ENCODE assay signal across 7 cellular contexts in the genomic region with DNA sequence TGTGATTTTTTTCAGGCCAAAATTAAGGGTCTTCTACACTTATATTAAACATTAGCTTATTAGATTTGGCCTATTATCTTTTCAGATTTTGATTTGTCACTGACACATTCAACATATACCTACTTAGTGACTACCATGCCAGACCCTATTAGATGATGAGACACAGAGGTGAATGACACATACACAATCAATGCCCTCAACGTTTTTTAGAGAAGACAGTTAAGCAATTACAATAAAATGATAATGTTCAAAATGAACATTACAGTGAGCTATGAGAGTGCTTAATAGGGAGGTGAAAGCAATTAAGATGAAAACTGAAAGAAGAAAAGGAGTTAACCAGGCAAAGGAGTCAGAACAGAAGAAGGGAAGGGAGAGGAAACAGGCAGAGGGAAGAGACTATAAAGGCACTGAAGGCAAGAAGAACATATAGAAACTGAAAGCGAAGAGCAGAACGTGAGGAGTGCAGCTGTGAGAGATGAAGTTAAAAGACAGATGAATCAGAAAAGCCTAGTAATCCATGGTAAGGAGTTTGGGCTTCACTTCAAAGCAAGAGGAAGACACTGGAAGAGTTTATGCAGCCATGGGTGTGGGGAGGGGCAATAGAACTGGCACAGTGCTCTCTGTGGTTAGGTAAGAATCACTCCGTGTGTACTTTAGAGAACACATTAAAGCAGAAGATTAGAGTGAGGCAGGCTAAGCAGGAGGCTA.
DNase-seq lines count a peak whose midpoint lies in the region; ATAC-seq and TF ChIP-seq lines count a peak whose summit lies in the region.

No MANE protein-coding gene starts in this region.

- BruUV-seq in mammary epithelial cell (replicated peaks; lab: Mats Ljungman, UMichigan) = no TSS peak

- dilution Hi-C loops in mammary epithelial cell (cut with HindIII; ENCODE audit: low sequenced_read_pairs) = no loop called here

- peak overlapping the region; percentile 19; the same call in 1 of the 2 replicates for H3K9ac ChIP-seq in MM.1S (ENCODE audit: low read length)
- H3K9ac ChIP-seq in mammary epithelial cell (ENCODE audit: insufficient read depth, low read length) = no peak overlapping the region

- H3K79me2 ChIP-seq in MM.1S (ENCODE audit: low read length) (no peaks in the 10 kb centered on the region), mammary epithelial cell (ENCODE audit: insufficient read depth, low read length) (no peaks in the 10 kb centered on the region)

- H2AFZ ChIP-seq in MM.1S (ENCODE audit: low read length) (peak overlapping the region; percentile 7; the same call in 1 of the 2 replicates), mammary epithelial cell (ENCODE audit: low read depth, low read length) (peak overlapping the region; percentile 55)

- H3K9me3 ChIP-seq in MM.1S (replicated peaks; ENCODE audit: insufficient read depth, low read length) (no peaks in the 10 kb centered on the region), mammary epithelial cell (replicated peaks; ENCODE audit: insufficient read depth, low read length) (no peaks in the 10 kb centered on the region)

- no peak for TF ChIP-seq CTCF in MM.1S (IDR thresholded peaks at IDR 0.05; ENCODE audit: low read length)
- TF ChIP-seq CTCF in mammary epithelial cell (conservative IDR thresholded peaks at IDR 0.05 in 1 of 2, IDR thresholded peaks at IDR 0.05 in 1 of 2; ENCODE audit: extremely low read depth in 1 of 2, insufficient read depth in 1 of 2, low read depth in 1 of 2, low read length in 2 of 2) = no peak

- intact Hi-C loops in mammary epithelial cell (cut with micrococcal nuclease) = loop anchor here (10.0 kb wide), 2 partner anchors 239 to 1271 kb away; no protein-coding TSS in a partner anchor

- ATAC-seq in GM18508 (IDR thresholded peaks at IDR 0.05; ENCODE audit: insufficient read depth, unreplicated experiment) = peak; percentile 90

- CTCF ChIA-PET in mammary epithelial cell (lab: Charles Lee; ENCODE audit: low non-redundant PET) = no interaction called here

- no peaks in the 10 kb centered on the region for H3K36me3 ChIP-seq in MM.1S (replicated peaks; ENCODE audit: insufficient read depth, low read length)
- H3K36me3 ChIP-seq in mammary epithelial cell (ENCODE audit: insufficient read depth, low read length) = no peaks in the 10 kb centered on the region

- 47% methylated on average over 4 of the region's 4 CpGs for WGBS in mammary epithelial cell (ENCODE audit: low coverage, missing lambda C conversion rate)

- in situ Hi-C loops in mammary epithelial cell (cut with MboI; ENCODE audit: low sequenced_read_pairs in 2 of 2) = loop anchor here (10.0 to 25.0 kb wide), 2 partner anchors 581 to 754 kb away; no protein-coding TSS in a partner anchor

- peak overlapping the region; percentile 75 for H3K4me2 ChIP-seq in MM.1S (ENCODE audit: low read depth, low read length)
- peak overlapping the region; percentile 68 for H3K4me2 ChIP-seq in mammary epithelial cell (ENCODE audit: insufficient read depth, low read depth, low read length)

- no peaks in the 10 kb centered on the region for H3K9me2 ChIP-seq in MM.1S (replicated peaks; ENCODE audit: insufficient read depth, low read length)

- H3K27ac ChIP-seq in MM.1S (ENCODE audit: low read length) = peak overlapping the region; percentile 51; the same call in 1 of the 2 replicates
- H3K27ac ChIP-seq in mammary epithelial cell (ENCODE audit: insufficient read depth, low read depth, low read length) = no peak overlapping the region

- H3K4me3 ChIP-seq in MM.1S (ENCODE audit: low read length) (peak overlapping the region; percentile 49), mammary epithelial cell (replicated peaks in 1 of 3; ENCODE audit: insufficient read depth in 1 of 3, low read depth in 2 of 3, low read length in 3 of 3) (no peak overlapping the region)

- no peaks in the 10 kb centered on the region for H4K20me1 ChIP-seq in MM.1S (ENCODE audit: insufficient read depth, low read length)
- H4K20me1 ChIP-seq in mammary epithelial cell (ENCODE audit: insufficient read depth, low read length) = no peaks in the 10 kb centered on the region

- peaks cover 14% of the 10 kb centered on the region for H3F3A ChIP-seq in MM.1S (ENCODE audit: insufficient read depth, low read length)

- DNase-seq in HCEC 1CT (peak; percentile 30), MM.1S (peak; percentile 74), mammary epithelial cell (peak; percentile 62), HPDE6-E6E7 (ENCODE audit: extremely low spot score) (no peak), NCI-H2081 treated with DMSO at 0.1 percent for 48 hours (lab: John Stamatoyannopoulos, UW) (no peak)
- DNase-seq in central memory CD4-positive, alpha-beta T cell = no peak

- H3K4me1 ChIP-seq in MM.1S (ENCODE audit: low read length) = peaks cover 34% of the 10 kb centered on the region
- peaks cover 52% of the 10 kb centered on the region for H3K4me1 ChIP-seq in mammary epithelial cell (ENCODE audit: insufficient read depth, low read length)

- H3K27me3 ChIP-seq in MM.1S (replicated peaks; ENCODE audit: insufficient read depth, low read length) (no peaks in the 10 kb centered on the region), mammary epithelial cell (ENCODE audit: insufficient read depth, low read length) (no peaks in the 10 kb centered on the region)

Comparison
In these comparisons a context has a peak if more than half of its experiments do, and no peak if none do; other contexts are left out.
1. DNase-seq: peak in HCEC 1CT (single experiment), MM.1S (single experiment) and mammary epithelial cell (single experiment); none in HPDE6-E6E7 (single experiment), central memory CD4-positive, alpha-beta T cell (single experiment) and NCI-H2081 treated with DMSO at 0.1 percent for 48 hours (single experiment).